In the genomic region with DNA sequence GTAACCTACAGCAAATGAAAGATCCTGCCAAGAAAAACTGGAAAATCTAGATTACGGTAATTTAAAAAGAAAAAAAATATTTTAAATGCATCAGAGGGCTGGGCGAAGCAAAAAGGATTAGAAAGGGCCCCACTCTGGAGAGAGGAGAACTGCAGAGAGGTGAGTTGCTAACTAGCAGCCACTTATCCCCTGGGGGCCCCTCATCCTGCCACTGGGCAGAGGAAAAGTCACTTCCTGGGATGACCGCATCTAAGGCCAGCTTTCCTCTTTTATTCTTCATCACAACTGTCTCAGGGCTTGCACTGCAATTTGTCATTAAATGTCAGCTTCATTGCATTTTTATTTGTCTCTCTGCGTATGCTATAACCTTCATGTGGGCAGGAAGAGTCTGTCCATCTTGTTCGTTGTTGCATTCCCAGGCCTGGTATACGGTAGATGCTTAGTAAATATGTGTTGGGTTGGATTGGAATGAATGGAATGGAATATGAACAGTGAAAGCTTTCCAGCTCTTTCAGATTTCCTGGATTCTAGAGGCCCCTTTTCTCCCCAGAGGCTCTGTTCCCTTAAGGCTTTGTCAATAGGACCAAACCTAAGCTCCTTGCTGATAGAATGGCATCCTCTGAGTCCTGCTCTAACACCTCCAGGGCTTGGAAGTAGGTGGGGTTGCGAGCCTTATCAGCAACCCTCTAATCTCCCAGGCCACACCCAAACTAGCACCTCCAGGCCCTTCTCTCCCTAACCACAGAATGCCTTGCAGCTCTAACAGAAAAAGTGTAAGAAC, we compare ENCODE assay signal across 19 cellular contexts. TPM values are rescaled to one million over a fixed set of nuclear protein-coding genes. Genes with fewer than 3 reads are reported as not detected.
DNase-seq lines count a peak whose midpoint lies in the region; ATAC-seq, FAIRE-seq and TF ChIP-seq lines count a peak whose summit lies in the region.
"Had no signal": no experiment of that assay in that cellular context is flagged by ENCODE, and none has a peak within 500 bp of the region (broad histone marks: within the 10 kb centered on the region; RNA-seq: fewer than 3 reads in every experiment).

No MANE protein-coding gene starts in this region.

- H3K9me1 ChIP-seq in keratinocyte (ENCODE audit: control insufficient read depth, extremely low read depth, insufficient read depth, low read length): no peaks in the 10 kb centered on the region

- dilution Hi-C loops in keratinocyte (cut with MboI; ENCODE audit: extremely low pct_ligation_motif_present, low sequenced_read_pairs): no loop called here

- CTCF ChIA-PET in HEK293 (lab: Yijun Ruan, JAX): no interaction called here

- FAIRE-seq in keratinocyte (lab: Jason Lieb, UNC): peak; percentile 13
- FAIRE-seq: H1 had no signal

- peak overlapping the region; percentile 3 for H3K4me2 ChIP-seq in keratinocyte (ENCODE audit: control insufficient read depth, extremely low read depth, insufficient read depth, low read depth, low read length)

- H3K36me3 ChIP-seq in HEK293 (ENCODE audit: control insufficient read depth in 2 of 2, insufficient read depth in 1 of 2, low read length in 2 of 2) (no peaks in the 10 kb centered on the region), adipocyte (ENCODE audit: control insufficient read depth, insufficient read depth, low read length, severe bottlenecking) (no peaks in the 10 kb centered on the region), keratinocyte (ENCODE audit: control insufficient read depth in 2 of 2, extremely low read depth in 1 of 2, insufficient read depth in 2 of 2, low read length in 2 of 2) (no peaks in the 10 kb centered on the region)
- H3K36me3 ChIP-seq: left lung, tibial artery had no signal

- peak; percentile 4 for DNase-seq in AG08395 (ENCODE audit: low spot score)
- DNase-seq in adipocyte (ENCODE audit: low read depth): peak; percentile 31
- no peak for DNase-seq in keratinocyte (ENCODE audit: low read depth, low spot score)
- DNase-seq in NCI-H446 treated with DMSO at 0.1 percent for 48 hours (lab: John Stamatoyannopoulos, UW): no peak
- no peak for DNase-seq in kidney tubule cell (ENCODE audit: low spot score)
- DNase-seq: activated CD8-positive, alpha-beta T cell treated with anti-CD3 and anti-CD28 coated beads for 36 hours; amniotic stem cell; hippocampal formation; left lung; NCI-H2171; stimulated activated CD4-positive, alpha-beta T cell treated with anti-CD3 and anti-CD28 coated beads, Interleukin-2, amount 100 ng/mL, for 24 hours; T1000; tibial artery had no signal

- H3K4me3 ChIP-seq in HEK293 (ENCODE audit: low read depth, low read length) (no peak overlapping the region), adipocyte (ENCODE audit: low read length) (no peak overlapping the region), keratinocyte (ENCODE audit: control insufficient read depth in 2 of 3, extremely low read depth in 1 of 3, insufficient read depth in 2 of 3, low read depth in 1 of 3, low read length in 3 of 3) (no peak overlapping the region)
- H3K4me3 ChIP-seq: left lung, tibial artery had no signal

- no peak for TF ChIP-seq CTCF in HEK293 (tag by site-specific recombination; IDR thresholded peaks at IDR 0.05)
- TF ChIP-seq CTCF in keratinocyte (optimal IDR thresholded peaks at IDR 0.05 in 1 of 3, IDR thresholded peaks at IDR 0.05 in 1 of 3, conservative IDR thresholded peaks at IDR 0.05 in 1 of 3; ENCODE audit: extremely low read depth in 1 of 3, insufficient read depth in 2 of 3, low read length in 3 of 3): no peak

- H3K4me1 ChIP-seq in HEK293 (ENCODE audit: control insufficient read depth, insufficient read depth, low read length) (peaks cover 3% of the 10 kb centered on the region; the same call in 1 of the 2 replicates), adipocyte (ENCODE audit: control insufficient read depth, insufficient read depth, low read length) (peaks cover 6% of the 10 kb centered on the region), keratinocyte (ENCODE audit: control insufficient read depth, extremely low read depth, insufficient read depth, low read length) (peaks cover 20% of the 10 kb centered on the region)

- H4K20me1 ChIP-seq in keratinocyte (ENCODE audit: control insufficient read depth, extremely low read depth, insufficient read depth, low read length): no peaks in the 10 kb centered on the region

- peak overlapping the region; percentile 16 for H2AFZ ChIP-seq in keratinocyte (ENCODE audit: control insufficient read depth, low read length)

- no peak overlapping the region for H3K9ac ChIP-seq in adipocyte (ENCODE audit: low read length)
- H3K9ac ChIP-seq in keratinocyte (ENCODE audit: control insufficient read depth, extremely low read depth, insufficient read depth, low read length): no peak overlapping the region

- POLR2A ChIA-PET in HEK293 (lab: Yijun Ruan, JAX): no interaction called here

- H3K9me3 ChIP-seq in HEK293 (ENCODE audit: control insufficient read depth, insufficient read depth, low read depth, low read length) (no peaks in the 10 kb centered on the region), adipocyte (ENCODE audit: control insufficient read depth, low read length) (no peaks in the 10 kb centered on the region), keratinocyte (ENCODE audit: control insufficient read depth, low read depth, low read length) (no peaks in the 10 kb centered on the region)
- H3K9me3 ChIP-seq: left lung, tibial artery had no signal

- no peaks in the 10 kb centered on the region for H3K79me2 ChIP-seq in keratinocyte (ENCODE audit: control insufficient read depth, insufficient read depth, low read length)

- ATAC-seq in GM21447 (IDR thresholded peaks at IDR 0.05; ENCODE audit: unreplicated experiment) (no peak), GM19397 (IDR thresholded peaks at IDR 0.05; ENCODE audit: unreplicated experiment) (no peak)
- ATAC-seq: activated CD8-positive, alpha-beta T cell treated with anti-CD3 and anti-CD28 coated beads for 36 hours; activated T-helper 17 cell treated with anti-CD3 and anti-CD28 coated beads, Interleukin-2, amount 50 U/mL, for 72 hours; left lung; Right ventricle myocardium inferior had no signal

- H3K27ac ChIP-seq in HEK293 (ENCODE audit: extremely low read depth, low read depth, low read length) (no peak overlapping the region), keratinocyte (ENCODE audit: control insufficient read depth, insufficient read depth, low read length) (no peak overlapping the region)
- H3K27ac ChIP-seq: left lung, tibial artery had no signal

- H3K27me3 ChIP-seq in adipocyte (replicated peaks; ENCODE audit: control insufficient read depth, insufficient read depth, low read length): no peaks in the 10 kb centered on the region
- H3K27me3 ChIP-seq in keratinocyte (ENCODE audit: control insufficient read depth, extremely low read depth, insufficient read depth, low read length): no peaks in the 10 kb centered on the region
- H3K27me3 ChIP-seq: left lung, tibial artery had no signal

TF ChIP-seq in HEK293, 187 proteins besides CTCF, POLR2A, EP300 and RAD21:
- TF ChIP-seq ZNF202 (tag by site-specific recombination; IDR thresholded peaks at IDR 0.05; ENCODE audit: borderline replicate concordance) (no peak), KLF1 (tag by site-specific recombination; IDR thresholded peaks at IDR 0.05) (peak; percentile 90)

RNA-seq across cellular contexts. Expression of gene TLR10, which starts 58.9 kb away (rescaled TPM):
- polyA plus RNA-seq in keratinocyte: 0.01 to 0.23 TPM (median 0.05 TPM) in 3 replicates
- 1.3 TPM for polyA plus RNA-seq in keratinocyte (2011; ENCODE audit: low read depth)
- 0.13 TPM in 1 of 2 replicates, not detected in the other for polyA plus RNA-seq in keratinocyte (2011; cell fraction: cytosol; rRNA removed)
- 0.11 and 0.13 TPM in 2 replicates for polyA plus RNA-seq in keratinocyte (2011; cell fraction: nucleus; rRNA removed)
- polyA plus RNA-seq in keratinocyte (2012; ENCODE audit: low replicate concordance): 0.83 TPM in 1 of 2 replicates, not detected in the other
- polyA minus RNA-seq in keratinocyte: 0.06 TPM in 1 of 3 replicates, not detected in the others
- polyA minus RNA-seq in keratinocyte (2011; cell fraction: cytosol; rRNA and poly(A)+ RNA removed): not detected
- polyA minus RNA-seq in keratinocyte (2011; cell fraction: nucleus; rRNA and poly(A)+ RNA removed): 0.39 and 0.42 TPM in 2 replicates
- polyA plus RNA-seq: H1 had no signal

RNA-seq across cellular contexts. Expression of gene KLF3, which starts 59.9 kb away (rescaled TPM):
- 22.2 to 39.9 TPM (median 25.5 TPM) in 3 replicates for polyA plus RNA-seq in keratinocyte
- 48.0 TPM for polyA plus RNA-seq in keratinocyte (2011; ENCODE audit: low read depth)
- polyA plus RNA-seq in keratinocyte (2011; cell fraction: cytosol; rRNA removed): 17.6 and 30.3 TPM in 2 replicates
- 43.3 and 53.0 TPM in 2 replicates for polyA plus RNA-seq in keratinocyte (2011; cell fraction: nucleus; rRNA removed)
- 19.9 and 73.1 TPM in 2 replicates for polyA plus RNA-seq in keratinocyte (2012; ENCODE audit: low replicate concordance)
- 21.6 to 85.9 TPM (median 61.8 TPM) in 3 replicates for polyA minus RNA-seq in keratinocyte
- polyA minus RNA-seq in keratinocyte (2011; cell fraction: cytosol; rRNA and poly(A)+ RNA removed): 24.0 TPM
- polyA minus RNA-seq in keratinocyte (2011; cell fraction: nucleus; rRNA and poly(A)+ RNA removed): 65.7 and 106 TPM in 2 replicates

Comparison
In these comparisons a context has a peak if more than half of its experiments do, and no peak if none do; other contexts are left out.
1. DNase-seq: peak in AG08395 (single experiment) and adipocyte (single experiment); none in keratinocyte (single experiment), NCI-H446 treated with DMSO at 0.1 percent for 48 hours (single experiment) and kidney tubule cell (single experiment).